Comparison of ENCODE assay signal across 23 cellular contexts in the genomic region with DNA sequence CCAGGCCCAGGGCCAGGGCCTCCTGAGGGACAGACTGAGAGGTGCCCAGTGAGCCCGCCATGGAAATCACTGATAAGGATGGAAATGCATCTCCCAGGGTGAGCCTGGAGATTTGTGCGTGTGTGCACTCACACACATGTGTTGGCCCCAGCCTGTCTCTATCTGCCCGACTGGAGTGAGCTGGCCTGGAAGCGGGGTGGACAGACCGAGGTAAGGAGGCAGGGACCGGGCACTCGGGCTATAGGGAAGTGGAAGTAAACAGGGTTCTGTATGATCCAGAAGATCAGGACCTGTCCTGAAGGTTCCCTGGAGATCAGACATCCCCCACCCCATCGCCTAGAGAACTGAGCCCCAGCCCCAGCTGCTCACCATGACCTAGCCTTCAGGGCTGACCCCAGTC. TPM values are rescaled to one million over a fixed set of nuclear protein-coding genes. Genes with fewer than 3 reads are reported as not detected.
A peak's percentile ranks its signal among the peaks of the same experiment; 100 is the strongest.
DNase-seq lines count a peak whose midpoint lies in the region; ATAC-seq, FAIRE-seq and TF ChIP-seq lines count a peak whose summit lies in the region.
"Had no signal": no experiment of that assay in that cellular context is flagged by ENCODE, and none has a peak within 500 bp of the region (broad histone marks: within the 10 kb centered on the region; RNA-seq: fewer than 3 reads in every experiment).

No MANE protein-coding gene starts in this region.

- H3K36me3 ChIP-seq in HEK293 (ENCODE audit: control insufficient read depth in 2 of 2, insufficient read depth in 1 of 2, low read length in 2 of 2) (no peaks in the 10 kb centered on the region), K562 (ENCODE audit: control insufficient read depth, insufficient read depth, low read length) (peaks cover 36% of the 10 kb centered on the region), thyroid gland (no peaks in the 10 kb centered on the region)
- H3K36me3 ChIP-seq: BE2C had no signal

- H4K20me1 ChIP-seq in K562 (replicated peaks; ENCODE audit: control insufficient read depth, insufficient read depth, low read length) = no peaks in the 10 kb centered on the region

- H3K9ac ChIP-seq in K562 (ENCODE audit: insufficient read depth in 1 of 2, low read depth in 2 of 2, low read length in 2 of 2) = peak overlapping the region in 1 of 2 experiments; percentile 63; a peak in 2 of 4 replicates

- TF ChIP-seq POLR2A in K562 (conservative IDR thresholded peaks at IDR 0.05) (no peak), thyroid gland (IDR thresholded peaks at IDR 0.05) (no peak)

- TF ChIP-seq CTCF in HEK293 (tag by site-specific recombination; IDR thresholded peaks at IDR 0.05) = no peak
- TF ChIP-seq CTCF in K562 (IDR thresholded peaks at IDR 0.05 in 2 of 3, conservative IDR thresholded peaks at IDR 0.05 in 1 of 3; ENCODE audit: insufficient read depth in 2 of 3, low read depth in 1 of 3, low read length in 3 of 3) = no peak
- TF ChIP-seq CTCF in thyroid gland (IDR thresholded peaks at IDR 0.05) = no peak

- H3K27ac ChIP-seq in HEK293 (ENCODE audit: extremely low read depth, low read depth, low read length) = no peak overlapping the region
- H3K27ac ChIP-seq in K562 (ENCODE audit: extremely low read depth, low read depth, low read length) = no peak overlapping the region
- H3K27ac ChIP-seq in thyroid gland = no peak overlapping the region

- peaks cover 61% of the 10 kb centered on the region for H3K27me3 Mint-ChIP-seq in activated CD8-positive, alpha-beta memory T cell treated with anti-CD3 and anti-CD28 coated beads, Interleukin-2, amount 10 ng/mL, durations not matched to agents 7 days and 5 days

- no peaks in the 10 kb centered on the region for H3K9me3 ChIP-seq in HEK293 (ENCODE audit: control insufficient read depth, insufficient read depth, low read depth, low read length)
- no peaks in the 10 kb centered on the region for H3K9me3 ChIP-seq in K562 (replicated peaks; ENCODE audit: control insufficient read depth, insufficient read depth, low read depth, low read length)
- H3K9me3 ChIP-seq in thyroid gland = no peaks in the 10 kb centered on the region
- H3K9me3 ChIP-seq: BE2C had no signal

- WGBS in K562 (ENCODE audit: insufficient coverage, low coverage, missing lambda C conversion rate) = 61% methylated on average over 6 of the region's 8 CpGs
- WGBS in thyroid gland, 2 donors = 86 to 87% methylated on average over 8 of the region's 8 CpGs

- no peak overlapping the region for H3K4me2 ChIP-seq in K562 (ENCODE audit: insufficient read depth, low read length)
- H3K4me2 ChIP-seq: GM23338 had no signal

- H3K27ac Mint-ChIP-seq in activated CD8-positive, alpha-beta memory T cell treated with anti-CD3 and anti-CD28 coated beads, Interleukin-2, amount 10 ng/mL, durations not matched to agents 7 days and 5 days = no peak overlapping the region
- H3K27ac Mint-ChIP-seq: CD8-positive, alpha-beta T cell; GM23338; IgD-negative memory B cell had no signal

- peaks cover 25% of the 10 kb centered on the region for H3K4me1 Mint-ChIP-seq in activated CD8-positive, alpha-beta memory T cell treated with anti-CD3 and anti-CD28 coated beads, Interleukin-2, amount 10 ng/mL, durations not matched to agents 7 days and 5 days

- no TSS peak for BruUV-seq in K562 (replicated peaks; lab: Mats Ljungman, UMichigan)

- POLR2A ChIA-PET in HEK293 (lab: Yijun Ruan, JAX) = no interaction called here
- POLR2A ChIA-PET in K562 (lab: Yijun Ruan, JAX) = interaction anchor here (0.6 kb wide), 1 partner anchor 9 kb away, joined by 3 read pairs; no protein-coding TSS in a partner anchor

- no peak for TF ChIP-seq EP300 in K562 (IDR thresholded peaks at IDR 0.05; ENCODE audit: low read length)

- H3K4me3 Mint-ChIP-seq in activated CD8-positive, alpha-beta memory T cell treated with anti-CD3 and anti-CD28 coated beads, Interleukin-2, amount 10 ng/mL, durations not matched to agents 7 days and 5 days = no peak overlapping the region
- H3K4me3 Mint-ChIP-seq: CD14-positive monocyte; CD8-positive, alpha-beta T cell; GM23338 had no signal

- DNase-seq in CD1c-positive myeloid dendritic cell (ENCODE audit: extremely low spot score) (peak; percentile 25), K562 (ENCODE audit: extremely low read depth in 1 of 4, low spot score in 3 of 4) (peak in 1 of 4 experiments; percentile 4), thyroid gland (no peak), COLO668 (lab: John Stamatoyannopoulos, UW; ENCODE audit: unreplicated experiment) (no peak)
- no peak for DNase-seq in activated CD8-positive, alpha-beta memory T cell treated with anti-CD3 and anti-CD28 coated beads, Interleukin-2, amount 10 ng/mL, durations not matched to agents 7 days and 5 days
- DNase-seq: ACHN; BE2C; CD8-positive, alpha-beta T cell; COR-L47; KG1 had no signal

- ATAC-seq in K562 (no peak), GM19452 (IDR thresholded peaks at IDR 0.05; ENCODE audit: unreplicated experiment) (no peak)
- no peak for ATAC-seq in activated CD8-positive, alpha-beta memory T cell treated with anti-CD3 and anti-CD28 coated beads, Interleukin-2, amount 10 ng/mL, durations not matched to agents 7 days and 5 days
- ATAC-seq: CD8-positive, alpha-beta T cell; HCT116 had no signal

- H3K9me1 ChIP-seq in K562 (ENCODE audit: control insufficient read depth, insufficient read depth, low read length) = peaks cover 9% of the 10 kb centered on the region

- no peak for FAIRE-seq in K562 (lab: Jason Lieb, UNC)
- FAIRE-seq: A204.1, D721Med, G401.6, GM12891, GM19239, H54, HepG2 had no signal

- CTCF ChIA-PET in HEK293 (lab: Yijun Ruan, JAX) (interaction anchor here (1.0 to 1.5 kb wide), 3 partner anchors 26 to 148 kb away, joined by 3 to 6 read pairs (median 3); no protein-coding TSS in a partner anchor), K562 (lab: Yijun Ruan, JAX; ENCODE audit: low intra/inter-chr PET ratio) (no interaction called here)
- CTCF ChIA-PET in activated CD8-positive, alpha-beta memory T cell treated with anti-CD3 and anti-CD28 coated beads, Interleukin-2, amount 10 ng/mL, durations not matched to agents 7 days and 5 days (lab: Charles Lee) = interaction anchor here (1.3 kb wide), 1 partner anchor 18 kb away, joined by 4 read pairs; a partner anchor contains a TSS

- intact Hi-C loops in K562 (cut with micrococcal nuclease) (no loop called here), thyroid gland (cut with DNase I) (no loop called here)

- H3K4me1 ChIP-seq in HEK293 (ENCODE audit: control insufficient read depth, insufficient read depth, low read length) (no peaks in the 10 kb centered on the region), K562 (replicated peaks in 1 of 2; ENCODE audit: control insufficient read depth in 2 of 2, insufficient read depth in 2 of 2, low read length in 2 of 2) (peaks cover 64 to 72% of the 10 kb centered on the region in 2 experiments), thyroid gland (no peaks in the 10 kb centered on the region)
- H3K4me1 ChIP-seq: BE2C had no signal

- no peaks in the 10 kb centered on the region for H3K9me3 Mint-ChIP-seq in activated CD8-positive, alpha-beta memory T cell treated with anti-CD3 and anti-CD28 coated beads, Interleukin-2, amount 10 ng/mL, durations not matched to agents 7 days and 5 days (ENCODE audit: low read depth)
- H3K9me3 Mint-ChIP-seq: CD14-positive monocyte; CD8-positive, alpha-beta T cell; GM23338; IgD-negative memory B cell had no signal

- H3K27me3 ChIP-seq in K562 (ENCODE audit: control insufficient read depth in 2 of 2, insufficient read depth in 2 of 2, low read length in 2 of 2) = no peaks in the 10 kb centered on the region
- H3K27me3 ChIP-seq in thyroid gland = no peaks in the 10 kb centered on the region

- H3K36me3 Mint-ChIP-seq in activated CD8-positive, alpha-beta memory T cell treated with anti-CD3 and anti-CD28 coated beads, Interleukin-2, amount 10 ng/mL, durations not matched to agents 7 days and 5 days = no peaks in the 10 kb centered on the region
- H3K36me3 Mint-ChIP-seq: CD14-positive monocyte; CD8-positive, alpha-beta T cell had no signal

- H2AFZ ChIP-seq in K562 (ENCODE audit: low read depth, low read length) = no peak overlapping the region
- H2AFZ ChIP-seq: GM23338 had no signal

- TF ChIP-seq RAD21 in K562 (CRISPR knock-in tag; conservative IDR thresholded peaks at IDR 0.05 in 1 of 2, IDR thresholded peaks at IDR 0.05 in 1 of 2) = no peak

- in situ Hi-C loops in K562 (cut with MboI) = no loop called here

- H3K79me2 ChIP-seq in K562 (ENCODE audit: control insufficient read depth, insufficient read depth, low read length) = no peaks in the 10 kb centered on the region; the same call in 2 of the 3 replicates

- H3K4me3 ChIP-seq in HEK293 (ENCODE audit: low read depth, low read length) (no peak overlapping the region), K562 (no peak overlapping the region), thyroid gland (replicated peaks in 1 of 3) (no peak overlapping the region)
- H3K4me3 ChIP-seq: GM23338 had no signal

RNA-seq across cellular contexts. Expression of a gene that starts 17.4 kb away (rescaled TPM):
- 11.1 and 39.0 TPM in 2 replicates for total RNA-seq in K562 (2011; cell fraction: chromatin; rRNA removed; ENCODE audit: low replicate concordance)
- 28.2 and 30.4 TPM in 2 replicates for total RNA-seq in K562 (2011; cell fraction: nucleolus; rRNA removed)
- 20.0 and 26.4 TPM in 2 replicates for total RNA-seq in K562 (2011; cell fraction: nucleoplasm; rRNA removed)
- total RNA-seq in K562 (2014; rRNA removed) (40.3 and 62.9 TPM in 2 replicates), K562 (2014; rRNA removed; fragmentation: Illumina TruSeq; extraction: Trizol) (17.5 and 20.1 TPM in 2 replicates), K562 (2015; rRNA removed; fragmentation: Illumina TruSeq; extraction: Trizol) (34.5 and 34.6 TPM in 2 replicates), K562 (2021) (73.4 and 75.7 TPM in 2 replicates), thyroid gland (under 1 TPM in 1 of 4 donors, not detected in 3; 0.11 TPM)
- polyA plus RNA-seq in K562 (2011; rRNA removed) (34.4 and 57.7 TPM in 2 replicates), K562 (2014; fragmentation: Illumina TruSeq; extraction: Trizol) (51.8 and 73.3 TPM in 2 replicates), K562 (2014; fragmentation: Nextera tagmentation; extraction: Ambion mirVana) (10 to 100 TPM in 1 of 2 experiments, 1 to 10 TPM in 1; 8.0 to 19.1 TPM), K562 (2014; rRNA removed) (47.2 and 50.1 TPM in 2 replicates)
- 53.6 and 133 TPM in 2 replicates for polyA plus RNA-seq in K562 (2011; cell fraction: cytosol; rRNA removed)
- 64.3 and 118 TPM in 2 replicates for polyA plus RNA-seq in K562 (2011; cell fraction: nucleus; rRNA removed)
- polyA plus RNA-seq in K562 (2012) = 64.2 and 77.5 TPM in 2 replicates
- 16.7 and 22.0 TPM in 2 replicates for polyA minus RNA-seq in K562 (2011; rRNA and poly(A)+ RNA removed)
- polyA minus RNA-seq in K562 (2011; cell fraction: cytosol; rRNA and poly(A)+ RNA removed) = 47.9 and 57.4 TPM in 2 replicates
- 20.3 and 22.1 TPM in 2 replicates for polyA minus RNA-seq in K562 (2011; cell fraction: nucleus; rRNA and poly(A)+ RNA removed)
- total RNA-seq in activated CD8-positive, alpha-beta memory T cell treated with anti-CD3 and anti-CD28 coated beads, Interleukin-2, amount 10 ng/mL, durations not matched to agents 7 days and 5 days = not detected
- total RNA-seq: CD8-positive, alpha-beta T cell had no signal
- polyA plus RNA-seq: GM23338 had no signal

RNA-seq across cellular contexts. Expression of a gene that starts 34.9 kb away (rescaled TPM):
- total RNA-seq in K562 (2011; cell fraction: chromatin; rRNA removed; ENCODE audit: low replicate concordance) = 66.1 and 166 TPM in 2 replicates
- 99.4 and 113 TPM in 2 replicates for total RNA-seq in K562 (2011; cell fraction: nucleolus; rRNA removed)
- 67.0 and 84.1 TPM in 2 replicates for total RNA-seq in K562 (2011; cell fraction: nucleoplasm; rRNA removed)
- total RNA-seq in K562 (2014; rRNA removed) (118 and 134 TPM in 2 replicates), K562 (2014; rRNA removed; fragmentation: Illumina TruSeq; extraction: Trizol) (43.2 and 58.5 TPM in 2 replicates), K562 (2015; rRNA removed; fragmentation: Illumina TruSeq; extraction: Trizol) (80.7 and 83.7 TPM in 2 replicates), K562 (2021) (106 and 110 TPM in 2 replicates), thyroid gland (10 to 100 TPM; 49.3 to 69.0 (median 56.8) TPM)
- polyA plus RNA-seq in K562 (2011; rRNA removed) (80.2 TPM in 2 replicates), K562 (2014; fragmentation: Illumina TruSeq; extraction: Trizol) (105 and 107 TPM in 2 replicates), K562 (2014; fragmentation: Nextera tagmentation; extraction: Ambion mirVana) (1 to 10 TPM; 3.8 to 8.4 TPM), K562 (2014; rRNA removed) (95.1 and 107 TPM in 2 replicates)
- polyA plus RNA-seq in K562 (2011; cell fraction: cytosol; rRNA removed) = 88.7 and 143 TPM in 2 replicates
- polyA plus RNA-seq in K562 (2011; cell fraction: nucleus; rRNA removed) = 254 and 348 TPM in 2 replicates
- 75.0 and 82.6 TPM in 2 replicates for polyA plus RNA-seq in K562 (2012)
- polyA minus RNA-seq in K562 (2011; rRNA and poly(A)+ RNA removed) = 52.2 and 85.8 TPM in 2 replicates
- 57.6 and 64.2 TPM in 2 replicates for polyA minus RNA-seq in K562 (2011; cell fraction: cytosol; rRNA and poly(A)+ RNA removed)
- polyA minus RNA-seq in K562 (2011; cell fraction: nucleus; rRNA and poly(A)+ RNA removed) = 59.4 and 67.3 TPM in 2 replicates
- 10 to 100 TPM; 83.8 to 89.0 TPM for total RNA-seq in activated CD8-positive, alpha-beta memory T cell treated with anti-CD3 and anti-CD28 coated beads, Interleukin-2, amount 10 ng/mL, durations not matched to agents 7 days and 5 days

RNA-seq across cellular contexts. Expression of a gene that starts 51.5 kb away (rescaled TPM):
- 176 and 239 TPM in 2 replicates for total RNA-seq in K562 (2011; cell fraction: chromatin; rRNA removed; ENCODE audit: low replicate concordance)
- total RNA-seq in K562 (2011; cell fraction: nucleolus; rRNA removed) = 81.0 and 95.1 TPM in 2 replicates
- total RNA-seq in K562 (2011; cell fraction: nucleoplasm; rRNA removed) = 122 and 132 TPM in 2 replicates
- total RNA-seq in K562 (2014; rRNA removed) (6.9 and 12.8 TPM in 2 replicates), K562 (2014; rRNA removed; fragmentation: Illumina TruSeq; extraction: Trizol) (17.6 and 18.6 TPM in 2 replicates), K562 (2015; rRNA removed; fragmentation: Illumina TruSeq; extraction: Trizol) (19.8 and 20.5 TPM in 2 replicates), K562 (2021) (21.1 and 22.8 TPM in 2 replicates), thyroid gland (100 to 1,000 TPM in 1 of 4 donors, 10 to 100 TPM in 3; 52.7 to 114 (median 66.7) TPM)
- polyA plus RNA-seq in K562 (2011; rRNA removed) (37.6 and 40.1 TPM in 2 replicates), K562 (2014; fragmentation: Illumina TruSeq; extraction: Trizol) (16.9 and 19.4 TPM in 2 replicates), K562 (2014; fragmentation: Nextera tagmentation; extraction: Ambion mirVana) (10 to 100 TPM in 1 of 2 experiments, 1 to 10 TPM in 1; 8.0 to 10.6 TPM), K562 (2014; rRNA removed) (9.7 and 11.5 TPM in 2 replicates)
- 21.4 and 26.3 TPM in 2 replicates for polyA plus RNA-seq in K562 (2011; cell fraction: cytosol; rRNA removed)
- 149 and 159 TPM in 2 replicates for polyA plus RNA-seq in K562 (2011; cell fraction: nucleus; rRNA removed)
- polyA plus RNA-seq in K562 (2012) = 15.2 and 16.8 TPM in 2 replicates
- 75.4 and 94.9 TPM in 2 replicates for polyA minus RNA-seq in K562 (2011; rRNA and poly(A)+ RNA removed)
- polyA minus RNA-seq in K562 (2011; cell fraction: cytosol; rRNA and poly(A)+ RNA removed) = 14.1 and 20.7 TPM in 2 replicates
- 59.4 and 126 TPM in 2 replicates for polyA minus RNA-seq in K562 (2011; cell fraction: nucleus; rRNA and poly(A)+ RNA removed)
- total RNA-seq in activated CD8-positive, alpha-beta memory T cell treated with anti-CD3 and anti-CD28 coated beads, Interleukin-2, amount 10 ng/mL, durations not matched to agents 7 days and 5 days = 10 to 100 TPM; 29.8 to 30.3 TPM

Comparison
In these comparisons a context has a peak if more than half of its experiments do, and no peak if none do; other contexts are left out.
1. RNA of a gene that starts 17.4 kb away (total RNA-seq): 11.1 to 75.7 TPM in K562; 0.11 TPM in thyroid gland and not detected in activated CD8-positive, alpha-beta memory T cell treated with anti-CD3 and anti-CD28 coated beads, Interleukin-2, amount 10 ng/mL, durations not matched to agents 7 days and 5 days; every median in the first group is over 4 times any median in the second.